ENCODE assay signal across 17 cellular contexts in the genomic region with DNA sequence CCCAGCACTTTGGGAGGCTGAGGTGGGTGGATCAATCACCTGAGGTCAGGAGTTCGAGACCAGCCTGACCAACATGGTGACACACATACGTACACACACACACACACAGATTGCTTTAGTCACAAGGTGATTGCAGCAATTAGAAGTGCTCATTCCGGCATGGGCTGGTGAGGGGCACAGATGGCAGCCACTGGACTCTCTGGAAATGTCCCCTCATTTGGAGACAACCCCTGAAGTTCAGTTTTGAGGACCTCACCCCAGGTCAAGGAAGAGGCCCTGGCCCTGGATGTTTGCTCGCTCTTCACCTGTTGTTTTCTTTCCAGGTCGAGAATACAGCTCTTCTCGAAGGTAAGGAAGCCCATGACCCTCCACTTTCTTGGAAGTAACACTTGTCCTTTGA. TPM values are rescaled to one million over a fixed set of nuclear protein-coding genes. Genes with fewer than 3 reads are reported as not detected.
"Had no signal": no experiment of that assay in that cellular context is flagged by ENCODE, and none has a peak within 500 bp of the region (broad histone marks: within the 10 kb centered on the region; RNA-seq: fewer than 3 reads in every experiment).

No MANE protein-coding gene starts in this region.

- H3K27ac ChIP-seq: dorsolateral prefrontal cortex, foreskin keratinocyte, thoracic aorta had no signal

- H3K9me3 ChIP-seq: mucosa of descending colon, thoracic aorta had no signal

- H3K36me3 Mint-ChIP-seq: activated naive CD8-positive, alpha-beta T cell; natural killer cell had no signal

- H3K4me1 ChIP-seq: foreskin keratinocyte had no signal

- H3K27me3 Mint-ChIP-seq: activated naive CD8-positive, alpha-beta T cell; stimulated activated naive CD8-positive, alpha-beta T cell treated with anti-CD3 and anti-CD28 coated beads, Interleukin-15, Interleukin-2, amounts not matched to agents 100 ng/mL and 50 ng/mL, for 24 hours had no signal

- H3K4me3 Mint-ChIP-seq: activated naive CD8-positive, alpha-beta T cell; natural killer cell; stimulated activated naive CD8-positive, alpha-beta T cell treated with anti-CD3 and anti-CD28 coated beads, Interleukin-15, Interleukin-2, amounts not matched to agents 100 ng/mL and 50 ng/mL, for 24 hours; T-helper 2 cell treated with Interferon-gamma antibody and Interleukin-4, amounts not matched to agents 5 μg/mL and 100 μg/mL, for 36 hours had no signal

- H3K27me3 ChIP-seq: dorsolateral prefrontal cortex, foreskin keratinocyte had no signal

- H3K9me3 Mint-ChIP-seq: natural killer cell; stimulated activated naive CD8-positive, alpha-beta T cell treated with anti-CD3 and anti-CD28 coated beads, Interleukin-15, Interleukin-2, amounts not matched to agents 100 ng/mL and 50 ng/mL, for 24 hours; T-helper 2 cell treated with Interferon-gamma antibody and Interleukin-4, amounts not matched to agents 5 μg/mL and 100 μg/mL, for 36 hours had no signal

- H3K27ac Mint-ChIP-seq: activated naive CD8-positive, alpha-beta T cell; stimulated activated naive CD8-positive, alpha-beta T cell treated with anti-CD3 and anti-CD28 coated beads, Interleukin-15, Interleukin-2, amounts not matched to agents 100 ng/mL and 50 ng/mL, for 24 hours; T-helper 2 cell treated with Interferon-gamma antibody and Interleukin-4, amounts not matched to agents 5 μg/mL and 100 μg/mL, for 36 hours had no signal

- DNase-seq: activated CD4-positive, alpha-beta T cell treated with anti-CD3 and anti-CD28 coated beads, Interleukin-2, amount 50 U/mL, for 4 hours; activated CD4-positive, CD25-positive, alpha-beta regulatory T cell treated with anti-CD3 and anti-CD28 coated beads, Interleukin-2, amount 50 U/mL, for 72 hours; activated gamma-delta T cell; activated T-cell treated with anti-CD3 and anti-CD28 coated beads, Interleukin-2, amount 50 U/mL, for 1 hour; aorta; dorsolateral prefrontal cortex; foreskin keratinocyte; head of caudate nucleus; natural killer cell; occipital lobe; stimulated activated CD4-positive, alpha-beta T cell treated with anti-CD3 and anti-CD28 coated beads, Interleukin-2, amount 100 ng/mL, for 24 hours had no signal

- ATAC-seq: foreskin keratinocyte, mucosa of descending colon, natural killer cell, sciatic nerve had no signal

- H3K4me3 ChIP-seq: dorsolateral prefrontal cortex, mucosa of descending colon, thoracic aorta had no signal

RNA-seq across cellular contexts. Expression of a gene that starts 6.1 kb away (rescaled TPM):
- total RNA-seq: occipital lobe had no signal
